ENCODE assay signal across 8 cellular contexts in the genomic region with DNA sequence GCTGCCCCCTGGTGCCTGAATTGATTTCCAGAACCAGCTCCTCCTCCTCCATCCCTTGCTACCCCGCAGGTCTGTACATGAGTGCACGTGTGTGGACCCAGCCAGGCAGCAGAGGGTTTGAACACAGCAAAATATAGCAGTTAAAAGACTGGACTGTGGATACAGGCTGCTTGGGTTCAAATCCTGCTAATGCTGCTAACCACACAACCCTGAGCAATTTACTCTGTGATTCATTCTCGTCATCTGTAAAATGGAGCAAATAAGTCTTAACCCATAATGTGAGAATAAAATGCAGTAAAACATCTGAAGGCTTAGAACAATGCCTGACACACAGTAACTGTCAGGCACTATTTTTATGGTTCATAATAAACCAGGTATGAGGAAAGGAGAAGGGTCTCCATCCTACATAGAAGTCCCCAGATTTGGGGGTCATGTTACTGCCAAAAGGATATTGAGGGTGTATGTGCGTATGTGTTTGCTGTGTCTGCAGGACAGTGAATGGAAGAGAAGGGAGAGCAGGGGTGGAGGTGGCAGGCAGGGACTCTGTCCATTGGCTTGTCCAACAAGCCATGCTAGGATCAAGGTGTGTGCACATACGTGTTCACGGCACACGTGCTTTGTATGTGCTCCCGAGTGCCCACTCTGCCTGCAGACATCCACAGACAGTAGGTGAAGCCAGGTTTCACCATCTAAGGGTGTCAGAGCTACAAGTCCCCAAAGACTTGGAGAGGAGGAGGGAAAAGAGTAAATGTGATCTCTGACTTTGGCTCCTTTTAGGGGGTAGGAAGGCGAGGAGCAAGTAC. TPM values are rescaled to one million over a fixed set of nuclear protein-coding genes. Genes with fewer than 3 reads are reported as not detected.
DNase-seq lines count a peak whose midpoint lies in the region; ATAC-seq and TF ChIP-seq lines count a peak whose summit lies in the region.

No MANE protein-coding gene starts in this region.

- in situ Hi-C loops in G401 (cut with HindIII; ENCODE audit: low sequenced_read_pairs) = no loop called here

- no peak overlapping the region for H3K18ac ChIP-seq in mesendoderm (ENCODE audit: low read length)

- H3K4me1 Mint-ChIP-seq in T-helper 2 cell treated with Interferon-gamma antibody and Interleukin-4, amounts not matched to agents 5 μg/mL and 100 μg/mL, for 36 hours (ENCODE audit: low read depth) = peaks cover 32% of the 10 kb centered on the region

- intact Hi-C loops in upper lobe of right lung (cut with DNase I) = no loop called here

- no peak overlapping the region for H3K9ac ChIP-seq in mesendoderm (ENCODE audit: low read length)

- no peak overlapping the region for H2BK120ac ChIP-seq in mesendoderm (ENCODE audit: low read depth, low read length)

- H2AK5ac ChIP-seq in mesendoderm (ENCODE audit: low read length) = no peak overlapping the region

- no peak overlapping the region for H3K4ac ChIP-seq in mesendoderm (ENCODE audit: low read depth, low read length)

- H3K36me3 Mint-ChIP-seq in T-helper 2 cell treated with Interferon-gamma antibody and Interleukin-4, amounts not matched to agents 5 μg/mL and 100 μg/mL, for 36 hours (ENCODE audit: low read depth) = peaks cover 13% of the 10 kb centered on the region

- peak overlapping the region; percentile 46 for H3K56ac ChIP-seq in mesendoderm (ENCODE audit: low read length)

- H3K4me2 ChIP-seq in mesendoderm (ENCODE audit: low read length) = no peak overlapping the region

- H3K27ac Mint-ChIP-seq in T-helper 2 cell treated with Interferon-gamma antibody and Interleukin-4, amounts not matched to agents 5 μg/mL and 100 μg/mL, for 36 hours = peak overlapping the region; percentile 94

- no peak overlapping the region for H2BK15ac ChIP-seq in mesendoderm (replicated peaks; ENCODE audit: low read depth)

- no peak for DNase-seq in T-helper 2 cell treated with Interferon-gamma antibody and Interleukin-4, amounts not matched to agents 5 μg/mL and 100 μg/mL, for 36 hours (ENCODE audit: low spot score)
- DNase-seq in T-helper 2 cell (no peak), amniotic stem cell (lab: John Stamatoyannopoulos, UW) (peak; percentile 82), mesendoderm (no peak), upper lobe of right lung (no peak), G401 (ENCODE audit: low spot score) (no peak), DMS53 treated with DMSO at 0.1 percent for 48 hours (lab: John Stamatoyannopoulos, UW; ENCODE audit: unreplicated experiment) (no peak)

- H3K4me1 ChIP-seq in mesendoderm (ENCODE audit: control insufficient read depth, low read depth, low read length) = peaks cover 5% of the 10 kb centered on the region
- H3K4me1 ChIP-seq in upper lobe of right lung = peaks cover 29% of the 10 kb centered on the region

- H3K27me3 ChIP-seq in mesendoderm (ENCODE audit: insufficient read depth, low read length, poor library complexity) (no peaks in the 10 kb centered on the region), upper lobe of right lung (no peaks in the 10 kb centered on the region)

- H3K9me3 ChIP-seq in upper lobe of right lung = no peaks in the 10 kb centered on the region

- no peaks in the 10 kb centered on the region for H3K79me2 ChIP-seq in mesendoderm (ENCODE audit: control insufficient read depth, insufficient read depth, low read length)

- peak overlapping the region; percentile 89 for H3K4me3 Mint-ChIP-seq in T-helper 2 cell treated with Interferon-gamma antibody and Interleukin-4, amounts not matched to agents 5 μg/mL and 100 μg/mL, for 36 hours

- no peak overlapping the region for H3K23ac ChIP-seq in mesendoderm (ENCODE audit: low read length)

- H4K8ac ChIP-seq in mesendoderm (ENCODE audit: low read depth, low read length) = no peak overlapping the region

- H3K9me3 Mint-ChIP-seq in T-helper 2 cell treated with Interferon-gamma antibody and Interleukin-4, amounts not matched to agents 5 μg/mL and 100 μg/mL, for 36 hours = no peaks in the 10 kb centered on the region

- ATAC-seq in HG03196 (IDR thresholded peaks at IDR 0.05; ENCODE audit: unreplicated experiment) = peak; percentile 48
- no peak for ATAC-seq in upper lobe of right lung

- no peak overlapping the region for H4K5ac ChIP-seq in mesendoderm (ENCODE audit: low read length)

- peaks cover 12% of the 10 kb centered on the region for H3K27me3 Mint-ChIP-seq in T-helper 2 cell treated with Interferon-gamma antibody and Interleukin-4, amounts not matched to agents 5 μg/mL and 100 μg/mL, for 36 hours (ENCODE audit: low read depth)

- TF ChIP-seq CTCF in upper lobe of right lung (IDR thresholded peaks at IDR 0.05) = no peak

- no peak overlapping the region for H2BK5ac ChIP-seq in mesendoderm (ENCODE audit: low read length)

- H3K36me3 ChIP-seq in mesendoderm (ENCODE audit: control insufficient read depth, insufficient read depth, low read length) (no peaks in the 10 kb centered on the region), upper lobe of right lung (peaks cover 16% of the 10 kb centered on the region)

- H3K4me3 ChIP-seq in mesendoderm (ENCODE audit: low read length) (no peak overlapping the region), upper lobe of right lung (peak overlapping the region; percentile 96)

- no peak overlapping the region for H3K27ac ChIP-seq in mesendoderm (ENCODE audit: low read depth, low read length)
- H3K27ac ChIP-seq in upper lobe of right lung = peak overlapping the region; percentile 99

- H3K79me1 ChIP-seq in mesendoderm (ENCODE audit: low read length) = peaks cover 3% of the 10 kb centered on the region

- WGBS in mesendoderm (ENCODE audit: extremely low coverage, insufficient coverage, low lambda C conversion rate) = no CpG with 5 or more reads among the region's 9 CpGs

RNA-seq across cellular contexts. Expression of a gene that starts 1.5 kb away (rescaled TPM):
- 22.6 TPM for polyA plus RNA-seq in mesendoderm (2013, experiment 1 of 2)
- 22.2 TPM for polyA plus RNA-seq in mesendoderm (2013, experiment 2 of 2)
- 230 TPM for total RNA-seq in upper lobe of right lung
- 62.6 and 64.9 TPM in 2 replicates for total RNA-seq in G401 (2014; rRNA removed; shearing (Covaris generic))

RNA-seq across cellular contexts. Expression of a gene that starts 15.6 kb away (rescaled TPM):
- polyA plus RNA-seq in mesendoderm (2013, experiment 1 of 2) = 16.1 TPM
- 15.2 TPM for polyA plus RNA-seq in mesendoderm (2013, experiment 2 of 2)
- 261 TPM for total RNA-seq in upper lobe of right lung
- 19.3 and 25.1 TPM in 2 replicates for total RNA-seq in G401 (2014; rRNA removed; shearing (Covaris generic))

RNA-seq across cellular contexts. Expression of a gene that starts 23.8 kb away (rescaled TPM):
- 10.0 TPM for polyA plus RNA-seq in mesendoderm (2013, experiment 1 of 2)
- polyA plus RNA-seq in mesendoderm (2013, experiment 2 of 2) = 9.5 TPM
- total RNA-seq in upper lobe of right lung = 37.3 TPM
- total RNA-seq in G401 (2014; rRNA removed; shearing (Covaris generic)) = 44.2 TPM in 2 replicates

RNA-seq across cellular contexts. Expression of a gene that starts 34.1 kb away (rescaled TPM):
- 14.8 TPM for polyA plus RNA-seq in mesendoderm (2013, experiment 1 of 2)
- 14.9 TPM for polyA plus RNA-seq in mesendoderm (2013, experiment 2 of 2)
- total RNA-seq in upper lobe of right lung = 14.1 TPM
- 17.4 and 23.9 TPM in 2 replicates for total RNA-seq in G401 (2014; rRNA removed; shearing (Covaris generic))

RNA-seq across cellular contexts. Expression of a gene that starts 34.7 kb away (rescaled TPM):
- polyA plus RNA-seq in mesendoderm (2013, experiment 1 of 2) = not detected
- not detected for polyA plus RNA-seq in mesendoderm (2013, experiment 2 of 2)
- not detected for total RNA-seq in upper lobe of right lung
- not detected in 2 replicates for total RNA-seq in G401 (2014; rRNA removed; shearing (Covaris generic))

Comparison
In these comparisons a context has a peak if more than half of its experiments do, and no peak if none do; other contexts are left out.
1. RNA of a gene that starts 15.6 kb away (total RNA-seq): 261 TPM in upper lobe of right lung (single experiment); 19.3 to 25.1 TPM in G401; every median in the first group is over 10 times any median in the second.